ENCODE assay signal across 9 cellular contexts in the genomic region with DNA sequence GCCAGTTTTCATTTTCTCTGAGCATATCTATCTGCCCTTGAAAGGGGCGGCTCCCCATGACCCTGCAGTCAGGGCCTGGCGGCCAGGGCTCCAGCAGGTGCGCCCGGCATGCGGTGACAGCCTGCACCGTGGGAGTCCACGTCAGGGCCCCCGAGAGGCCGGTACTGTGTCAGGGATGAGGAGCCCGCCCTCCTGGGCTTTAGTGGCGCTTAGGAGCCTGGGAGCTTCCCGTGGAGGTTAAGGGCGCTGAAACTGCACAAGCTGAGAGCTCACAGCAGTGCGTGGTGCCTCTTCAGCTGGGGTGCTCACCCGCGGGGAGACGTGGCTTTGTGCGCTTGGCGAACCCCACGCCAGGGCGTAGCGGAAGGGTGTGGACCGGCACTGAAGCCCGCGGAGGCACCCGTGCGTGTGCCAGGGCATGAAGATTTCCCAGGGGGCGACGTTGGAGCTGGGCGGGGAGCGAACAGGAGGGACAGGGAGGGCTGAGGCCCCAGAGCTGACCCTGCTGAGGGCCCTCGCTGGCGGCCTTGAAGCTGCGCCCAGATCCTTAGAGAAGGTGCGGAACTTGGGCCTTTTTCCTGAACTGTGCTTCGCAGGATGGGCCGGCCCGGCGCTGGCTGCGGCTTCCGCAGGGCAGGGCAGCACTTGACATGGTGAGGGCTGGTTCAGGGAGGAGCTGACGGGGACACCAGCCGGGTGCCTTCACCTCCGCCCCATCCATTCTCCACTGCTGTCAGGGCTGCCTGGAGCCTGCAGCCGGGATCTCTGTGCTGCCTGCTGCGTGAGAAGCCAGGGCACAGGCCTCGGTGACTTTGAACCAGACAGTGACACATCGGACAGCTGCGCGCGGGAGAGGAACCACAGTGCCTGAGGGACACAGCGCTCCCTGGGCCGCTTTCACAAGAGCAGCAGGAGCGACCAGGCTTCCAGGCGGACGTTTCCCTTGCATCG. TPM values are rescaled to one million over a fixed set of nuclear protein-coding genes. Genes with fewer than 3 reads are reported as not detected.
DNase-seq lines count a peak whose midpoint lies in the region; ATAC-seq, FAIRE-seq and TF ChIP-seq lines count a peak whose summit lies in the region.
"Had no signal": no experiment of that assay in that cellular context is flagged by ENCODE, and none has a peak within 500 bp of the region (broad histone marks: within the 10 kb centered on the region; RNA-seq: fewer than 3 reads in every experiment).

No MANE protein-coding gene starts in this region.

- peak overlapping the region; percentile 47 for H3K4me3 ChIP-seq in fibroblast of villous mesenchyme (ENCODE audit: low read depth, low read length)
- H3K4me3 ChIP-seq: cardiac muscle cell had no signal

- no peaks in the 10 kb centered on the region for H3K36me3 Mint-ChIP-seq in activated T-cell treated with anti-CD3 and anti-CD28 coated beads, Interleukin-2, amount 50 U/mL, for 4 hours (ENCODE audit: insufficient read depth)

- ATAC-seq in GM18868 (IDR thresholded peaks at IDR 0.05; ENCODE audit: unreplicated experiment) (peak; percentile 24), HG02870 (IDR thresholded peaks at IDR 0.05; ENCODE audit: unreplicated experiment) (no peak)
- peak; percentile 73 to 75 for ATAC-seq in activated T-cell treated with anti-CD3 and anti-CD28 coated beads, Interleukin-2, amount 50 U/mL, for 4 hours

- intact Hi-C loops in posterior vena cava (cut with DNase I): no loop called here

- FAIRE-seq in urothelium cell line (lab: Jason Lieb, UNC): no peak

- no peak for TF ChIP-seq CTCF in fibroblast of villous mesenchyme (IDR thresholded peaks at IDR 0.05; ENCODE audit: insufficient read depth, low read depth, low read length)

- peaks cover 49% of the 10 kb centered on the region for H3K4me1 Mint-ChIP-seq in activated T-cell treated with anti-CD3 and anti-CD28 coated beads, Interleukin-2, amount 50 U/mL, for 4 hours (ENCODE audit: low read depth)

- H3K9me3 Mint-ChIP-seq in activated T-cell treated with anti-CD3 and anti-CD28 coated beads, Interleukin-2, amount 50 U/mL, for 4 hours: no peaks in the 10 kb centered on the region

- peak overlapping the region; percentile 77 for H3K4me3 Mint-ChIP-seq in activated T-cell treated with anti-CD3 and anti-CD28 coated beads, Interleukin-2, amount 50 U/mL, for 4 hours

- peaks cover 5% of the 10 kb centered on the region for H3K27me3 Mint-ChIP-seq in activated T-cell treated with anti-CD3 and anti-CD28 coated beads, Interleukin-2, amount 50 U/mL, for 4 hours (ENCODE audit: low read depth)

- peak; percentile 69 for DNase-seq in NCI-H146 (lab: John Stamatoyannopoulos, UW)
- peak; percentile 19 for DNase-seq in activated T-cell treated with anti-CD3 and anti-CD28 coated beads, Interleukin-2, amount 50 U/mL, for 4 hours
- peak; percentile 69 for DNase-seq in fibroblast of villous mesenchyme (ENCODE audit: low read depth)
- peak; percentile 93 for DNase-seq in posterior vena cava (ENCODE audit: low spot score)
- no peak for DNase-seq in SKM-1 treated with dmso at 0.1 percent for 144 hours (lab: John Stamatoyannopoulos, UW; ENCODE audit: unreplicated experiment)
- DNase-seq in urothelium cell line (ENCODE audit: low spot score): no peak

RNA-seq across cellular contexts. Expression of a gene that starts 32.9 kb away (rescaled TPM):
- total RNA-seq in activated T-cell treated with anti-CD3 and anti-CD28 coated beads, Interleukin-2, amount 50 U/mL, for 4 hours: not detected
- not detected in 2 replicates for total RNA-seq in fibroblast of villous mesenchyme
- total RNA-seq in posterior vena cava: not detected
- total RNA-seq: cardiac muscle cell had no signal

RNA-seq across cellular contexts. Expression of a gene that starts 33.0 kb away (rescaled TPM):
- 10 to 100 TPM; 50.5 to 59.3 (median 51.5) TPM for total RNA-seq in activated T-cell treated with anti-CD3 and anti-CD28 coated beads, Interleukin-2, amount 50 U/mL, for 4 hours
- total RNA-seq in fibroblast of villous mesenchyme (60.6 and 65.2 TPM in 2 replicates), posterior vena cava (10 to 100 TPM; 47.4 to 49.0 TPM)

Comparison
In these comparisons a context has a peak if more than half of its experiments do, and no peak if none do; other contexts are left out.
1. DNase-seq: peak in NCI-H146 (single experiment), activated T-cell treated with anti-CD3 and anti-CD28 coated beads, Interleukin-2, amount 50 U/mL, for 4 hours (single experiment), fibroblast of villous mesenchyme (single experiment) and posterior vena cava (single experiment); none in SKM-1 treated with dmso at 0.1 percent for 144 hours (single experiment) and urothelium cell line (single experiment).